9 cellular contexts compared by ENCODE assay signal in the genomic region with DNA sequence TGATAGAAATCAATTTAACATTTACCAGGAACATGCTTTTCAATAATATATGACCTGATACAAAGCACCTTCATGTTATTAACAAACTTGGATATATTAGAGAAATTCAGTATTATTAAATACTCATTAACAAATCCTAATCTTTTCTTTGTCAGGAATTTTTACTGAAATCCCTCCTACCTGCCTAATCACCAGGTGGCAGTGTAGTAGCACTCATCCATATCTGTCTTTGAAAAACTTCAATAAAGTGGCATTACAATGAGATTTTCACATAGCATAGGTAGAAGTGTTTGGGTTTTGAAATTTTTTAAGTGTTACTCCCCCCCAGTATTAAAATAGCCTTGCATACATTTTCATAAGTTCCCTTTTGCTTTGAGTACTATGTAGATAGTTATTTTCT.
DNase-seq lines count a peak whose midpoint lies in the region; ATAC-seq and TF ChIP-seq lines count a peak whose summit lies in the region.
"Had no signal": no experiment of that assay in that cellular context is flagged by ENCODE, and none has a peak within 500 bp of the region (broad histone marks: within the 10 kb centered on the region; RNA-seq: fewer than 3 reads in every experiment).

No MANE protein-coding gene starts in this region.

- no peaks in the 10 kb centered on the region for H3K79me2 ChIP-seq in GM23248 (ENCODE audit: insufficient read depth)
- H3K79me2 ChIP-seq in PC-9 (ENCODE audit: low read depth): no peaks in the 10 kb centered on the region

- no TSS peak for BruUV-seq in PC-9 (replicated peaks; lab: Mats Ljungman, UMichigan)

- H3K4me2 ChIP-seq in GM23248 (ENCODE audit: unreplicated experiment) (no peak overlapping the region), PC-9 (no peak overlapping the region)

- no peaks in the 10 kb centered on the region for H4K20me1 ChIP-seq in GM23248 (ENCODE audit: insufficient read depth)
- no peaks in the 10 kb centered on the region for H4K20me1 ChIP-seq in PC-9 (ENCODE audit: insufficient read depth)

- intact Hi-C loops in PC-9 (cut with micrococcal nuclease; ENCODE audit: unreplicated experiment): loop anchor here (1.0 to 10.0 kb wide), 4 partner anchors 598 to 1891 kb away; partner anchors contain the start of gene LRRN3

- POLR2A ChIA-PET in AG04450 (lab: Yijun Ruan, JAX) (no interaction called here), PC-9 (lab: Charles Lee; ENCODE audit: unreplicated experiment) (no interaction called here)

- peak; percentile 45 for TF ChIP-seq CTCF in AG04450 (IDR thresholded peaks at IDR 0.05; ENCODE audit: low read depth, low read length)
- TF ChIP-seq CTCF in PC-9 (conservative IDR thresholded peaks at IDR 0.05): peak; percentile 72

- CTCF ChIA-PET in AG04450 (lab: Charles Lee): interaction anchor here (0.7 kb wide), 1 partner anchor 1255 kb away, joined by 4 read pairs; no protein-coding TSS in a partner anchor
- CTCF ChIA-PET in PC-9 (lab: Charles Lee): no interaction called here

- no peaks in the 10 kb centered on the region for H3F3A ChIP-seq in GM23248 (ENCODE audit: insufficient read depth)
- no peaks in the 10 kb centered on the region for H3F3A ChIP-seq in PC-9 (ENCODE audit: insufficient read depth, low read depth)

- H3K36me3 ChIP-seq in GM23248 (ENCODE audit: low read depth) (no peaks in the 10 kb centered on the region), PC-9 (ENCODE audit: low read depth) (no peaks in the 10 kb centered on the region)
- H3K36me3 ChIP-seq: spleen had no signal

- ATAC-seq in HG03175 (IDR thresholded peaks at IDR 0.05; ENCODE audit: unreplicated experiment) (no peak), GM19452 (IDR thresholded peaks at IDR 0.05; ENCODE audit: unreplicated experiment) (no peak), GM21825 (IDR thresholded peaks at IDR 0.05; ENCODE audit: unreplicated experiment) (no peak), HG03442 (IDR thresholded peaks at IDR 0.05; ENCODE audit: unreplicated experiment) (no peak)

- no peaks in the 10 kb centered on the region; the same call in 1 of the 2 replicates for H3K9me3 ChIP-seq in AG04450 (ENCODE audit: control insufficient read depth, insufficient read depth, low read length)
- H3K9me3 ChIP-seq in GM23248 (ENCODE audit: low read depth): no peaks in the 10 kb centered on the region
- H3K9me3 ChIP-seq in PC-9 (ENCODE audit: insufficient read depth, low read depth): no peaks in the 10 kb centered on the region
- H3K9me3 ChIP-seq: spleen had no signal

- H3K4me1 ChIP-seq in GM23248 (ENCODE audit: insufficient read depth) (no peaks in the 10 kb centered on the region), PC-9 (replicated peaks; ENCODE audit: insufficient read depth) (no peaks in the 10 kb centered on the region)
- H3K4me1 ChIP-seq: spleen had no signal

- H2AFZ ChIP-seq in GM23248: no peak overlapping the region
- H2AFZ ChIP-seq in PC-9: no peak overlapping the region

- no peak for DNase-seq in AG04450 (ENCODE audit: low read depth, low spot score)
- peak; percentile 4 for DNase-seq in GM23248
- peak in 1 of 2 experiments; percentile 5 for DNase-seq in PC-9
- DNase-seq in glomerular visceral epithelial cell (ENCODE audit: extremely low spot score): peak; percentile 18
- DNase-seq: spleen had no signal

- in situ Hi-C loops in GM23248 (cut with MboI): no loop called here

- H3K9me2 ChIP-seq in GM23248 (ENCODE audit: insufficient read depth): no peaks in the 10 kb centered on the region
- H3K9me2 ChIP-seq in PC-9 (ENCODE audit: insufficient read depth): no peaks in the 10 kb centered on the region

- H3K9ac ChIP-seq in GM23248: no peak overlapping the region

- H3K4me3 ChIP-seq in AG04450 (ENCODE audit: low read depth, low read length): no peak overlapping the region
- H3K4me3 ChIP-seq in GM23248: no peak overlapping the region
- no peak overlapping the region for H3K4me3 ChIP-seq in PC-9
- H3K4me3 ChIP-seq: spleen had no signal

- no peak overlapping the region for H3K27ac ChIP-seq in AG04450 (ENCODE audit: low read depth, low read length)
- no peak overlapping the region for H3K27ac ChIP-seq in GM23248
- H3K27ac ChIP-seq in PC-9: no peak overlapping the region
- H3K27ac ChIP-seq: spleen had no signal

- H3K27me3 ChIP-seq in AG04450 (ENCODE audit: control insufficient read depth, insufficient read depth, low read length) (no peaks in the 10 kb centered on the region), GM23248 (replicated peaks; ENCODE audit: insufficient read depth) (no peaks in the 10 kb centered on the region), PC-9 (ENCODE audit: insufficient read depth, low read depth) (no peaks in the 10 kb centered on the region)
- H3K27me3 ChIP-seq: spleen had no signal
